In genomic region chr4:137852326-137852725, GRCh38 we compare ENCODE assay signal across 11 cellular contexts.
"Had no signal": no experiment of that assay in that cellular context is flagged by ENCODE, and none has a peak within 500 bp of the region (broad histone marks: within the 10 kb centered on the region; RNA-seq: fewer than 3 reads in every experiment).

No MANE protein-coding gene starts in this region.

- H3K9ac ChIP-seq: GM23248, KMS-11 had no signal

- H2AFZ ChIP-seq: GM23248 had no signal

- H3K36me3 ChIP-seq: HAP-1 had no signal

- H3K27ac ChIP-seq: GM23248, KMS-11 had no signal

- H3K4me3 ChIP-seq: GM23248, HAP-1 had no signal

- ATAC-seq: HCT116 had no signal

- H3K9me3 ChIP-seq: HAP-1 had no signal

- FAIRE-seq: HTR-8/SVneo had no signal

- DNase-seq: GM23248, GOT3, H7, HFFc6, IMR-90, Karpas-422, KBM-7 had no signal

- H3K4me2 ChIP-seq: KMS-11 had no signal
